20 cellular contexts compared by ENCODE assay signal in the genomic region with DNA sequence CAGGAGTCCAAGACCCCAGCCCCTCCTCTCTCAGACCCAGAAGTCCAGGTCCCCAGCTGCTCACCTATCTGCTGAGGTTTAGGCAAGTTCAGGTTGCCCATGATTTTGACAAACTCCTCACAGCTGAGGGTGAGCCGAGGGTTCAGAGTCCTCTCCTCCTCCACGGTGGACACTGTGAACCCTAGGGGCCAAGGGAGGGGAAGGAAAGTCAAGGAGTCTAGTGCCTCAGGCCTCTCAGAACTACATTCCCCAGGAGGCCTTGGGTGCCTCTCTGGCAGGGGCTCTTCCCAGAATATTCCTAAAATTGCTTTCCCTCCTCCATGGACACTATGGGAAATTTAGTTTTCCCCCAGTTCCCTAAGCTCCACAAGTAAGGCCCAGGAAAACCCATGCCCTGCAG. TPM values are rescaled to one million over a fixed set of nuclear protein-coding genes. Genes with fewer than 3 reads are reported as not detected.
DNase-seq lines count a peak whose midpoint lies in the region; FAIRE-seq and TF ChIP-seq lines count a peak whose summit lies in the region.
"Had no signal": no experiment of that assay in that cellular context is flagged by ENCODE, and none has a peak within 500 bp of the region (broad histone marks: within the 10 kb centered on the region; RNA-seq: fewer than 3 reads in every experiment).

No MANE protein-coding gene starts in this region.

- H3K27ac ChIP-seq in hepatocyte = no peak overlapping the region
- H3K27ac ChIP-seq in osteoblast (ENCODE audit: low read depth, low read length) = no peak overlapping the region
- H3K27ac ChIP-seq: RWPE1 had no signal

- no peaks in the 10 kb centered on the region for H3K36me3 ChIP-seq in hepatocyte (replicated peaks; ENCODE audit: insufficient read depth, low read depth)
- peaks cover 26% of the 10 kb centered on the region for H3K36me3 ChIP-seq in osteoblast (ENCODE audit: insufficient read depth, low read length)
- H3K36me3 ChIP-seq: BE2C had no signal

- peaks cover 2% of the 10 kb centered on the region for H3K79me2 ChIP-seq in hepatocyte
- no peaks in the 10 kb centered on the region for H3K79me2 ChIP-seq in osteoblast (ENCODE audit: insufficient read depth, low read length)

- H2AFZ ChIP-seq in hepatocyte (no peak overlapping the region), osteoblast (ENCODE audit: low read length) (no peak overlapping the region)

- no peak for DNase-seq in activated CD4-positive, alpha-beta T cell treated with anti-CD3 and anti-CD28 coated beads, Interleukin-2, amount 10 ng/mL, durations not matched to agents 7 days and 5 days
- no peak for DNase-seq in activated CD4-positive, alpha-beta T cell treated with anti-CD3 and anti-CD28 coated beads for 48 hours
- DNase-seq in hepatocyte (ENCODE audit: low spot score) (no peak), osteoblast (ENCODE audit: insufficient read length, low spot score, missing footprints) (peak; percentile 38), frontal cortex (ENCODE audit: low spot score in 2 of 2) (no peak), GF-D8 (lab: John Stamatoyannopoulos, UW) (no peak), DMS53 treated with DMSO at 0.1 percent for 48 hours (lab: John Stamatoyannopoulos, UW; ENCODE audit: unreplicated experiment) (no peak)
- DNase-seq: 8988T, BE2C, H7, IMR-90, NCI-H1930, NCI-H2171, NCI-H446, OCI-M1 had no signal

- H3K9me2 ChIP-seq in hepatocyte (replicated peaks; ENCODE audit: insufficient read depth) = no peaks in the 10 kb centered on the region

- no peak overlapping the region for H3K4me3 Mint-ChIP-seq in activated CD4-positive, alpha-beta T cell treated with anti-CD3 and anti-CD28 coated beads, Interleukin-2, amount 10 ng/mL, durations not matched to agents 7 days and 5 days

- H4K20me1 ChIP-seq in hepatocyte (ENCODE audit: insufficient read depth, poor library complexity, severe bottlenecking) = no peaks in the 10 kb centered on the region
- no peaks in the 10 kb centered on the region for H4K20me1 ChIP-seq in osteoblast (ENCODE audit: insufficient read depth, low read length)

- H3K9me3 Mint-ChIP-seq in activated CD4-positive, alpha-beta T cell treated with anti-CD3 and anti-CD28 coated beads, Interleukin-2, amount 10 ng/mL, durations not matched to agents 7 days and 5 days = no peaks in the 10 kb centered on the region

- no peaks in the 10 kb centered on the region for H3K27me3 Mint-ChIP-seq in activated CD4-positive, alpha-beta T cell treated with anti-CD3 and anti-CD28 coated beads, Interleukin-2, amount 10 ng/mL, durations not matched to agents 7 days and 5 days

- H3K36me3 Mint-ChIP-seq in activated CD4-positive, alpha-beta T cell treated with anti-CD3 and anti-CD28 coated beads, Interleukin-2, amount 10 ng/mL, durations not matched to agents 7 days and 5 days (ENCODE audit: low read depth) = peaks cover 42% of the 10 kb centered on the region

- CTCF ChIA-PET in activated CD4-positive, alpha-beta T cell treated with anti-CD3 and anti-CD28 coated beads, Interleukin-2, amount 10 ng/mL, durations not matched to agents 7 days and 5 days (lab: Charles Lee) = interaction anchor here (0.7 kb wide), 1 partner anchor 12 kb away, joined by 3 read pairs; no protein-coding TSS in a partner anchor

- H3K4me1 Mint-ChIP-seq in activated CD4-positive, alpha-beta T cell treated with anti-CD3 and anti-CD28 coated beads, Interleukin-2, amount 10 ng/mL, durations not matched to agents 7 days and 5 days = peaks cover 25% of the 10 kb centered on the region

- H3K27me3 ChIP-seq in hepatocyte (no peaks in the 10 kb centered on the region), osteoblast (ENCODE audit: insufficient read depth, low read length) (no peaks in the 10 kb centered on the region)
- H3K27me3 ChIP-seq: BE2C had no signal

- peak overlapping the region; percentile 46 for H3K27ac Mint-ChIP-seq in activated CD4-positive, alpha-beta T cell treated with anti-CD3 and anti-CD28 coated beads, Interleukin-2, amount 10 ng/mL, durations not matched to agents 7 days and 5 days

- POLR2A ChIA-PET in activated CD4-positive, alpha-beta T cell treated with anti-CD3 and anti-CD28 coated beads, Interleukin-2, amount 10 ng/mL, durations not matched to agents 7 days and 5 days (lab: Charles Lee) = no interaction called here

- 53% methylated on average over 2 of the region's 2 CpGs for WGBS in hepatocyte (ENCODE audit: low lambda C conversion rate, missing lambda C conversion rate)

- H3K4me2 ChIP-seq in hepatocyte (peak overlapping the region; percentile 46), osteoblast (ENCODE audit: insufficient read depth, low read length) (no peak overlapping the region)

- H3K9me3 ChIP-seq in hepatocyte (ENCODE audit: low read depth) (no peaks in the 10 kb centered on the region), osteoblast (ENCODE audit: low read depth, low read length) (no peaks in the 10 kb centered on the region)
- H3K9me3 ChIP-seq: BE2C had no signal

- FAIRE-seq in G401.6 (lab: Jason Lieb, UNC) = peak; percentile 31
- no peak for FAIRE-seq in frontal cortex (lab: Jason Lieb, UNC)
- FAIRE-seq: GM19239 had no signal

- no peak overlapping the region for H3K4me3 ChIP-seq in hepatocyte
- no peak overlapping the region for H3K4me3 ChIP-seq in osteoblast (ENCODE audit: insufficient read depth, low read length)

- H3K4me1 ChIP-seq in hepatocyte (ENCODE audit: insufficient read depth) = peaks cover 6% of the 10 kb centered on the region
- peaks cover 7% of the 10 kb centered on the region for H3K4me1 ChIP-seq in osteoblast (ENCODE audit: insufficient read depth, low read length)
- H3K4me1 ChIP-seq: BE2C had no signal

- TF ChIP-seq CTCF in hepatocyte (IDR thresholded peaks at IDR 0.05; ENCODE audit: poor library complexity) (no peak), osteoblast (IDR thresholded peaks at IDR 0.05; ENCODE audit: extremely low read depth, low read depth, low read length) (no peak)

RNA-seq across cellular contexts. Expression of a gene that starts 3.3 kb away (rescaled TPM):
- 10 to 100 TPM; 11.9 to 18.6 TPM for total RNA-seq in activated CD4-positive, alpha-beta T cell treated with anti-CD3 and anti-CD28 coated beads, Interleukin-2, amount 10 ng/mL, durations not matched to agents 7 days and 5 days
- total RNA-seq in hepatocyte (22.2 and 24.9 TPM in 2 replicates), osteoblast (10.9 and 12.1 TPM in 2 replicates), frontal cortex (1.2 TPM)
- 23.4 and 29.0 TPM in 2 replicates for polyA plus RNA-seq in hepatocyte

RNA-seq across cellular contexts. Expression of a gene that starts 19.1 kb away (rescaled TPM):
- total RNA-seq in activated CD4-positive, alpha-beta T cell treated with anti-CD3 and anti-CD28 coated beads, Interleukin-2, amount 10 ng/mL, durations not matched to agents 7 days and 5 days = 10 to 100 TPM; 66.8 to 73.7 TPM
- 42.1 and 49.9 TPM in 2 replicates for total RNA-seq in hepatocyte
- polyA plus RNA-seq in hepatocyte = 47.0 and 65.1 TPM in 2 replicates
- total RNA-seq in osteoblast = 42.7 and 52.1 TPM in 2 replicates
- total RNA-seq in frontal cortex = 19.2 TPM

RNA-seq across cellular contexts. Expression of a gene that starts 25.1 kb away (rescaled TPM):
- total RNA-seq in activated CD4-positive, alpha-beta T cell treated with anti-CD3 and anti-CD28 coated beads, Interleukin-2, amount 10 ng/mL, durations not matched to agents 7 days and 5 days = 1 to 10 TPM; 6.2 to 6.3 TPM
- total RNA-seq in hepatocyte (0.84 TPM in 1 of 2 replicates, not detected in the other), osteoblast (0.29 and 0.72 TPM in 2 replicates), frontal cortex (0.82 TPM)
- 3.1 and 6.8 TPM in 2 replicates for polyA plus RNA-seq in hepatocyte
- total RNA-seq: Daoy, H7, IMR-90, LHCN-M2 had no signal

RNA-seq across cellular contexts. Expression of a gene that starts 42.5 kb away (rescaled TPM):
- total RNA-seq in activated CD4-positive, alpha-beta T cell treated with anti-CD3 and anti-CD28 coated beads, Interleukin-2, amount 10 ng/mL, durations not matched to agents 7 days and 5 days = under 1 TPM; 0.73 to 0.84 TPM
- total RNA-seq in hepatocyte (4.6 and 4.8 TPM in 2 replicates), osteoblast (0.88 TPM in 1 of 2 replicates, not detected in the other), frontal cortex (under 0.01 TPM)
- 13.2 and 13.5 TPM in 2 replicates for polyA plus RNA-seq in hepatocyte
- total RNA-seq: H7 had no signal
